In genomic region chr4:85867281-85867680, GRCh38 we compare ENCODE assay signal across 14 cellular contexts.
"Had no signal": no experiment of that assay in that cellular context is flagged by ENCODE, and none has a peak within 500 bp of the region (broad histone marks: within the 10 kb centered on the region; RNA-seq: fewer than 3 reads in every experiment).

No MANE protein-coding gene starts in this region.

- H3K36me3 ChIP-seq: lower lobe of right lung, spleen, thyroid gland had no signal

- ATAC-seq: effector memory CD8-positive, alpha-beta T cell; lower lobe of right lung; natural killer cell; sciatic nerve had no signal

- H3K27me3 ChIP-seq: hepatocyte, spleen, thyroid gland had no signal

- H3K9me3 ChIP-seq: lower lobe of right lung, spleen, thyroid gland had no signal

- H3K4me3 ChIP-seq: hepatocyte, lower lobe of right lung, spleen, thyroid gland had no signal

- H3K4me1 ChIP-seq: lower lobe of right lung had no signal

- H3K27ac ChIP-seq: hepatocyte, lower lobe of right lung had no signal

- DNase-seq: activated CD4-positive, alpha-beta T cell treated with anti-CD3 and anti-CD28 coated beads, Interleukin-2, amount 50 U/mL, for 4 hours; activated effector memory CD4-positive, alpha-beta T cell treated with anti-CD3 and anti-CD28 coated beads, Interleukin-2, amount 50 U/mL, for 16 hours; activated naive CD4-positive, alpha-beta T cell treated with anti-CD3 and anti-CD28 coated beads, Interleukin-2, amount 50 U/mL, for 16 hours; activated T-cell treated with anti-CD3 and anti-CD28 coated beads, Interleukin-2, amount 50 U/mL, for 72 hours; cerebellar nuclear complex; effector memory CD8-positive, alpha-beta T cell; lower lobe of right lung; natural killer cell; spleen; stimulated activated CD4-positive, alpha-beta T cell treated with anti-CD3 and anti-CD28 coated beads, Interleukin-4, amount 100 ng/mL, for 4 hours; stimulated activated naive B cell treated with anti-CD40 and anti-IgM and Interleukin-4, amounts not matched to agents 10 μg/mL and 1 μg/mL and 100 μg/mL, for 72 hours; thyroid gland had no signal
